Comparison of ENCODE assay signal across 37 cellular contexts in the genomic region with DNA sequence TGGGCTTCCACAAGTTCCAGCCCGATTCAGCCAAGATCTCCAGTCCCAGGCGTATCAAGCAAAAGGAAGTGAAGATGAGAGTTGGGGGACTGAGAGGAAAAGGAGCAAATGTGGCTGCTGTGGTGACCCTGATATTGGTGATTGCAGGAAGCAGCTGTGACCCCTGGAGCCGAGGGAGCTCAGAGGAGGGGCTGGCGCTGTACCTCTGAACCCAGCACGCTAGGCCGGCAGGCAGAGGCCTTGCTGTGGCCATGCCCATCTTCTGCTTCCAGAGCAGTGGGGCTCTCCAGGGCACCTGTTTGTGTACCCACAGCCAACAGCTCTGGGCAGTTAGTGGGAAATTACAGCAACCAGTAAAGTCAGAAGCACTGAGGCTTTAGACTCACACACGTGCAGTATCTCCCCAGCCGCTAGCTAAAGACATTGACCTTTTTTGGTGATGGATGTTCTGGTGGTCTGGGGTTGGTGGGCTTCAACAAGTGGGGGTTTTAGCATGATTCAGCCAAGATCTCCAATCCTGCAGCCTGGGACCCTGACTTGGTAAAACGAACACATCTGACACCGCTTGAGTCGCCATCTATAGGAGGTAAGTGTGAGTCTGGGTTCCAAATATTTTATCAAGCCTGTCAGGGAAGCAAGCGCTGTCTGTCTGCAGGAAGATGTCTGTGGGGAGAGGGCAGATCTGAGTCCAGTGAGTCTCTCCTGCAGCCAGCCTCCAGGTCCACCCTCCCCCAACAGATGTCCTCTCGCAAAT. TPM values are rescaled to one million over a fixed set of nuclear protein-coding genes. Genes with fewer than 3 reads are reported as not detected.
A peak's percentile ranks its signal among the peaks of the same experiment; 100 is the strongest.
DNase-seq lines count a peak whose midpoint lies in the region; ATAC-seq, FAIRE-seq and TF ChIP-seq lines count a peak whose summit lies in the region.
"Had no signal": no experiment of that assay in that cellular context is flagged by ENCODE, and none has a peak within 500 bp of the region (broad histone marks: within the 10 kb centered on the region; RNA-seq: fewer than 3 reads in every experiment).

No MANE protein-coding gene starts in this region.

- TF ChIP-seq CTCF in K562 (IDR thresholded peaks at IDR 0.05 in 2 of 3, conservative IDR thresholded peaks at IDR 0.05 in 1 of 3; ENCODE audit: insufficient read depth in 2 of 3, low read depth in 1 of 3, low read length in 3 of 3) (no peak; a peak in 1 of 6 replicates), nephron progenitor cell (IDR thresholded peaks at IDR 0.05) (no peak), breast epithelium (IDR thresholded peaks at IDR 0.05) (no peak)

- H3K9me1 ChIP-seq in K562 (ENCODE audit: control insufficient read depth, insufficient read depth, low read length) = no peaks in the 10 kb centered on the region

- H3K36me3 Mint-ChIP-seq in nephron progenitor cell (ENCODE audit: low read depth) = peaks cover 20% of the 10 kb centered on the region

- H3K9ac ChIP-seq in BLaER1 (peak overlapping the region; percentile 66; the same call in 1 of the 2 replicates), K562 (ENCODE audit: insufficient read depth in 1 of 2, low read depth in 2 of 2, low read length in 2 of 2) (no peak overlapping the region)

- WGBS in K562 (ENCODE audit: insufficient coverage, low coverage, missing lambda C conversion rate) = 60% methylated on average over 11 of the region's 13 CpGs

- H3K9me3 ChIP-seq in BLaER1 = peaks cover 22% of the 10 kb centered on the region
- peaks cover 10% of the 10 kb centered on the region for H3K9me3 ChIP-seq in K562 (replicated peaks; ENCODE audit: control insufficient read depth, insufficient read depth, low read depth, low read length)
- H3K9me3 ChIP-seq in breast epithelium = no peaks in the 10 kb centered on the region
- H3K9me3 ChIP-seq: lower lobe of right lung, Peyer's patch, vagina had no signal

- no TSS peak for BruUV-seq in K562 (replicated peaks; lab: Mats Ljungman, UMichigan)

- DNase-seq in HEK293T (ENCODE audit: extremely low spot score) = peak; percentile 11
- DNase-seq in K562 (ENCODE audit: extremely low read depth in 1 of 4, low spot score in 3 of 4) = no peak
- no peak for DNase-seq in nephron progenitor cell
- no peak for DNase-seq in breast epithelium (ENCODE audit: low spot score in 2 of 2)
- no peak for DNase-seq in NCI-H2107 (lab: John Stamatoyannopoulos, UW)
- DNase-seq: activated CD4-positive, alpha-beta T cell treated with anti-CD3 and anti-CD28 coated beads, Interleukin-2, amount 10 ng/mL, durations not matched to agents 7 days and 5 days; activated effector memory CD4-positive, alpha-beta T cell treated with anti-CD3 and anti-CD28 coated beads, Interleukin-2, amount 50 U/mL, for 16 hours; activated T-cell treated with anti-CD3 and anti-CD28 coated beads, Interleukin-2, amount 50 U/mL, for 1 hour; anterior cingulate cortex; DMS153; head of caudate nucleus; KBM-7; kidney; lower lobe of right lung; MM.1S; naive thymus-derived CD8-positive, alpha-beta T cell; NCI-H2029; NCI-H226; NCI-H748 treated with DMSO at 0.1 percent for 48 hours; Peyer's patch; retina; SHP77 treated with DMSO at 0.1 percent for 48 hours; stimulated activated CD4-positive, alpha-beta T cell treated with anti-CD3 and anti-CD28 coated beads, Interleukin-2, amount 100 ng/mL, for 24 hours; stimulated activated naive CD8-positive, alpha-beta T cell treated with anti-CD3 and anti-CD28 coated beads, Interleukin-15, amount 100 ng/mL, for 72 hours; WERI-Rb-1 had no signal

- TF ChIP-seq RAD21 in K562 (CRISPR knock-in tag; conservative IDR thresholded peaks at IDR 0.05 in 1 of 2, IDR thresholded peaks at IDR 0.05 in 1 of 2) = no peak

- peaks cover 24% of the 10 kb centered on the region for H3K9me3 Mint-ChIP-seq in nephron progenitor cell
- H3K9me3 Mint-ChIP-seq: T-helper 2 cell treated with Interferon-gamma antibody and Interleukin-4, amounts not matched to agents 5 μg/mL and 100 μg/mL, for 36 hours had no signal

- H4K20me1 ChIP-seq in BLaER1 (peaks cover 10% of the 10 kb centered on the region; the same call in 1 of the 2 replicates), K562 (replicated peaks; ENCODE audit: control insufficient read depth, insufficient read depth, low read length) (no peaks in the 10 kb centered on the region)

- H3K4me3 ChIP-seq in BLaER1 (peak overlapping the region; percentile 34; the same call in 1 of the 2 replicates), K562 (no peak overlapping the region), breast epithelium (no peak overlapping the region)
- H3K4me3 ChIP-seq: coronary artery, GM23338, lower lobe of right lung, Peyer's patch, smooth muscle cell, vagina had no signal

- in situ Hi-C loops in K562 (cut with MboI) = no loop called here

- H3K4me2 ChIP-seq in BLaER1 (peak overlapping the region; percentile 93), K562 (ENCODE audit: insufficient read depth, low read length) (no peak overlapping the region)
- H3K4me2 ChIP-seq: GM23338, smooth muscle cell had no signal

- H3K27ac ChIP-seq in BLaER1 = peak overlapping the region; percentile 76
- no peak overlapping the region for H3K27ac ChIP-seq in K562 (ENCODE audit: extremely low read depth, low read depth, low read length)
- H3K27ac ChIP-seq in breast epithelium = no peak overlapping the region
- H3K27ac ChIP-seq: coronary artery, lower lobe of right lung, Peyer's patch, vagina, WERI-Rb-1 had no signal

- POLR2A ChIA-PET in HEK293T (lab: Yijun Ruan, JAX) = no interaction called here
- POLR2A ChIA-PET in K562 (lab: Yijun Ruan, JAX) = interaction anchor here (0.6 kb wide), 1 partner anchor 904 kb away, joined by 3 read pairs; no protein-coding TSS in a partner anchor

- H3K4me1 Mint-ChIP-seq in nephron progenitor cell = peaks cover 73% of the 10 kb centered on the region

- peak overlapping the region; percentile 98 for H3K27ac Mint-ChIP-seq in nephron progenitor cell
- H3K27ac Mint-ChIP-seq: activated CD4-positive, alpha-beta T cell treated with anti-CD3 and anti-CD28 coated beads, Interleukin-2, amount 10 ng/mL, durations not matched to agents 7 days and 5 days; activated naive CD8-positive, alpha-beta T cell; GM23338; T-helper 2 cell treated with Interferon-gamma antibody and Interleukin-4, amounts not matched to agents 5 μg/mL and 100 μg/mL, for 36 hours had no signal

- H3K27me3 ChIP-seq in BLaER1 = no peaks in the 10 kb centered on the region
- peaks cover 6 to 16% of the 10 kb centered on the region in 2 experiments; a peak in 3 of 5 replicates for H3K27me3 ChIP-seq in K562 (ENCODE audit: control insufficient read depth in 2 of 2, insufficient read depth in 2 of 2, low read length in 2 of 2)
- H3K27me3 ChIP-seq in breast epithelium = no peaks in the 10 kb centered on the region
- H3K27me3 ChIP-seq: Peyer's patch, vagina had no signal

- no peak for ATAC-seq in K562
- ATAC-seq in HG02852 (IDR thresholded peaks at IDR 0.05; ENCODE audit: unreplicated experiment) = no peak
- no peak for ATAC-seq in HG03025 (IDR thresholded peaks at IDR 0.05; ENCODE audit: low FRiP score, unreplicated experiment)
- ATAC-seq: esophagus mucosa; GM23338; lower lobe of right lung; naive thymus-derived CD8-positive, alpha-beta T cell; stimulated activated naive CD8-positive, alpha-beta T cell treated with anti-CD3 and anti-CD28 coated beads, Interleukin-15, amount 100 ng/mL, for 72 hours had no signal

- H3K4me1 ChIP-seq in BLaER1 (peaks cover 84% of the 10 kb centered on the region), K562 (replicated peaks in 1 of 2; ENCODE audit: control insufficient read depth in 2 of 2, insufficient read depth in 2 of 2, low read length in 2 of 2) (peaks cover 11 to 15% of the 10 kb centered on the region in 2 experiments; a peak in 4 of 5 replicates), breast epithelium (peaks cover 0 to 6% of the 10 kb centered on the region in 2 donors)

- no peak overlapping the region for H2AFZ ChIP-seq in K562 (ENCODE audit: low read depth, low read length)
- H2AFZ ChIP-seq: GM23338 had no signal

- intact Hi-C loops in K562 (cut with micrococcal nuclease) (no loop called here), breast epithelium (cut with DNase I; ENCODE audit: low total_unique reads) (no loop called here)

- TF ChIP-seq POLR2A in K562 (conservative IDR thresholded peaks at IDR 0.05) (no peak), breast epithelium (IDR thresholded peaks at IDR 0.05) (no peak)

- FAIRE-seq in K562 (lab: Jason Lieb, UNC) = peak; percentile 11
- FAIRE-seq: GM18507, HTR-8/SVneo, kidney had no signal

- CTCF ChIA-PET in HEK293T (lab: Yijun Ruan, JAX) = interaction anchor here (5.2 kb wide), 1 partner anchor 22 kb away, joined by 33 read pairs; no protein-coding TSS in a partner anchor
- CTCF ChIA-PET in K562 (lab: Yijun Ruan, JAX; ENCODE audit: low intra/inter-chr PET ratio) = no interaction called here

- peaks cover 10% of the 10 kb centered on the region for H3K27me3 Mint-ChIP-seq in nephron progenitor cell (ENCODE audit: low read depth, poor library complexity)
- H3K27me3 Mint-ChIP-seq: activated CD4-positive, alpha-beta T cell treated with anti-CD3 and anti-CD28 coated beads, Interleukin-2, amount 10 ng/mL, durations not matched to agents 7 days and 5 days; activated naive CD8-positive, alpha-beta T cell; naive thymus-derived CD8-positive, alpha-beta T cell; stimulated activated naive CD8-positive, alpha-beta T cell treated with anti-CD3 and anti-CD28 coated beads, Interleukin-15, amount 100 ng/mL, for 72 hours had no signal

- H3K79me2 ChIP-seq in K562 (ENCODE audit: control insufficient read depth, insufficient read depth, low read length) = no peaks in the 10 kb centered on the region

- TF ChIP-seq EP300 in K562 (IDR thresholded peaks at IDR 0.05; ENCODE audit: low read length) = no peak

- peak overlapping the region; percentile 56 for H3K4me3 Mint-ChIP-seq in nephron progenitor cell
- H3K4me3 Mint-ChIP-seq: activated CD4-positive, alpha-beta T cell treated with anti-CD3 and anti-CD28 coated beads, Interleukin-2, amount 10 ng/mL, durations not matched to agents 7 days and 5 days; activated naive CD8-positive, alpha-beta T cell; GM23338; naive thymus-derived CD8-positive, alpha-beta T cell; stimulated activated naive CD8-positive, alpha-beta T cell treated with anti-CD3 and anti-CD28 coated beads, Interleukin-15, amount 100 ng/mL, for 72 hours; T-helper 2 cell treated with Interferon-gamma antibody and Interleukin-4, amounts not matched to agents 5 μg/mL and 100 μg/mL, for 36 hours had no signal

- H3K36me3 ChIP-seq in BLaER1 (0 out of 2 replicates have a peak, but pooled peaks cover 8% of the 10 kb centered on the region), K562 (ENCODE audit: control insufficient read depth, insufficient read depth, low read length) (no peaks in the 10 kb centered on the region), breast epithelium (no peaks in the 10 kb centered on the region)
- H3K36me3 ChIP-seq: lower lobe of right lung, Peyer's patch, vagina, WERI-Rb-1 had no signal

RNA-seq across cellular contexts. Expression of gene TM2D3, which starts 33.1 kb away (rescaled TPM):
- 75.4 and 111 TPM in 2 replicates for total RNA-seq in K562 (2011; cell fraction: chromatin; rRNA removed; ENCODE audit: low replicate concordance)
- total RNA-seq in K562 (2011; cell fraction: nucleolus; rRNA removed) = 93.2 and 100 TPM in 2 replicates
- total RNA-seq in K562 (2011; cell fraction: nucleoplasm; rRNA removed) = 121 and 152 TPM in 2 replicates
- total RNA-seq in K562 (2014; rRNA removed) = 16.5 and 23.5 TPM in 2 replicates
- total RNA-seq in K562 (2014; rRNA removed; fragmentation: Illumina TruSeq; extraction: Trizol) = 31.3 and 32.4 TPM in 2 replicates
- 34.1 and 34.9 TPM in 2 replicates for total RNA-seq in K562 (2015; rRNA removed; fragmentation: Illumina TruSeq; extraction: Trizol)
- total RNA-seq in K562 (2021) = 27.4 and 28.9 TPM in 2 replicates
- polyA plus RNA-seq in K562 (2011; rRNA removed) = 59.5 and 61.0 TPM in 2 replicates
- polyA plus RNA-seq in K562 (2011; cell fraction: cytosol; rRNA removed) = 33.6 and 42.8 TPM in 2 replicates
- polyA plus RNA-seq in K562 (2011; cell fraction: nucleus; rRNA removed) = 58.3 and 77.8 TPM in 2 replicates
- 22.2 and 31.4 TPM in 2 replicates for polyA plus RNA-seq in K562 (2012)
- 25.3 and 26.8 TPM in 2 replicates for polyA plus RNA-seq in K562 (2014; fragmentation: Illumina TruSeq; extraction: Trizol)
- 10 to 100 TPM; 59.2 to 67.9 TPM for polyA plus RNA-seq in K562 (2014; fragmentation: Nextera tagmentation; extraction: Ambion mirVana)
- 27.9 and 28.2 TPM in 2 replicates for polyA plus RNA-seq in K562 (2014; rRNA removed)
- polyA minus RNA-seq in K562 (2011; rRNA and poly(A)+ RNA removed) = 50.4 and 52.1 TPM in 2 replicates
- polyA minus RNA-seq in K562 (2011; cell fraction: cytosol; rRNA and poly(A)+ RNA removed) = 20.9 and 28.2 TPM in 2 replicates
- 67.7 and 82.9 TPM in 2 replicates for polyA minus RNA-seq in K562 (2011; cell fraction: nucleus; rRNA and poly(A)+ RNA removed)
- 10 to 100 TPM; 40.3 to 49.8 (median 46.2) TPM for total RNA-seq in breast epithelium
